Comparison of ENCODE assay signal across 9 cellular contexts in genomic region chrX:153381684-153382532, GRCh38. TPM values are rescaled to one million over a fixed set of nuclear protein-coding genes. Genes with fewer than 3 reads are reported as not detected.
DNase-seq lines count a peak whose midpoint lies in the region; ATAC-seq and FAIRE-seq lines count a peak whose summit lies in the region.
"Had no signal": no experiment of that assay in that cellular context is flagged by ENCODE, and none has a peak within 500 bp of the region (broad histone marks: within the 10 kb centered on the region; RNA-seq: fewer than 3 reads in every experiment).

No MANE protein-coding gene starts in this region.

- no peaks in the 10 kb centered on the region for H3K36me3 ChIP-seq in naive thymus-derived CD4-positive, alpha-beta T cell (ENCODE audit: control insufficient read depth in 2 of 3, insufficient read depth in 3 of 3, low read length in 3 of 3)

- H3K9me3 ChIP-seq in naive thymus-derived CD4-positive, alpha-beta T cell (ENCODE audit: control insufficient read depth in 2 of 3, low read length in 3 of 3): no peaks in the 10 kb centered on the region

- H3K27me3 Mint-ChIP-seq in dendritic cell treated with granulocyte-macrophage colony-stimulating factor and Interleukin-4, amounts not matched to agents 40 ng/mL and 50 ng/mL, for 4 days: no peaks in the 10 kb centered on the region
- H3K27me3 Mint-ChIP-seq in naive thymus-derived CD4-positive, alpha-beta T cell: no peaks in the 10 kb centered on the region

- H3K4me3 Mint-ChIP-seq in dendritic cell treated with granulocyte-macrophage colony-stimulating factor and Interleukin-4, amounts not matched to agents 40 ng/mL and 50 ng/mL, for 4 days: no peak overlapping the region
- H3K4me3 Mint-ChIP-seq in naive thymus-derived CD4-positive, alpha-beta T cell: no peak overlapping the region
- H3K4me3 Mint-ChIP-seq: mesothelial cell of epicardium had no signal

- no peak overlapping the region for H3K4me3 ChIP-seq in naive thymus-derived CD4-positive, alpha-beta T cell (ENCODE audit: low read length)

- intact Hi-C loops in dendritic cell treated with granulocyte-macrophage colony-stimulating factor and Interleukin-4, amounts not matched to agents 40 ng/mL and 50 ng/mL, for 4 days (cut with micrococcal nuclease): no loop called here
- intact Hi-C loops in naive thymus-derived CD4-positive, alpha-beta T cell (cut with micrococcal nuclease): loop anchor here in 1 of 2 donors (2.0 kb wide), 1 partner anchor 423 kb away; no protein-coding TSS in a partner anchor

- no peaks in the 10 kb centered on the region for H3K36me3 Mint-ChIP-seq in dendritic cell treated with granulocyte-macrophage colony-stimulating factor and Interleukin-4, amounts not matched to agents 40 ng/mL and 50 ng/mL, for 4 days (ENCODE audit: low read depth)
- no peaks in the 10 kb centered on the region for H3K36me3 Mint-ChIP-seq in naive thymus-derived CD4-positive, alpha-beta T cell
- H3K36me3 Mint-ChIP-seq: mesothelial cell of epicardium had no signal

- H3K9me3 Mint-ChIP-seq in dendritic cell treated with granulocyte-macrophage colony-stimulating factor and Interleukin-4, amounts not matched to agents 40 ng/mL and 50 ng/mL, for 4 days: no peaks in the 10 kb centered on the region
- no peaks in the 10 kb centered on the region for H3K9me3 Mint-ChIP-seq in naive thymus-derived CD4-positive, alpha-beta T cell

- H3K4me1 ChIP-seq in naive thymus-derived CD4-positive, alpha-beta T cell (ENCODE audit: control insufficient read depth in 2 of 2, insufficient read depth in 2 of 2, low read length in 2 of 2): no peaks in the 10 kb centered on the region

- POLR2A ChIA-PET in naive thymus-derived CD4-positive, alpha-beta T cell (lab: Charles Lee): no interaction called here

- peak overlapping the region; percentile 18 for H3K27ac Mint-ChIP-seq in dendritic cell treated with granulocyte-macrophage colony-stimulating factor and Interleukin-4, amounts not matched to agents 40 ng/mL and 50 ng/mL, for 4 days
- peak overlapping the region in 1 of 9 donors; percentile 66 for H3K27ac Mint-ChIP-seq in naive thymus-derived CD4-positive, alpha-beta T cell
- H3K27ac Mint-ChIP-seq: mesothelial cell of epicardium had no signal

- CTCF ChIA-PET in naive thymus-derived CD4-positive, alpha-beta T cell (lab: Charles Lee): interaction anchor here (0.6 to 1.0 kb wide), 2 partner anchors 134 to 349 kb away, joined by 3 read pairs; no protein-coding TSS in a partner anchor

- H3K4me1 Mint-ChIP-seq in dendritic cell treated with granulocyte-macrophage colony-stimulating factor and Interleukin-4, amounts not matched to agents 40 ng/mL and 50 ng/mL, for 4 days (ENCODE audit: low read depth): peaks cover 8% of the 10 kb centered on the region
- peaks cover 0 to 4% (median 0%) of the 10 kb centered on the region in 7 donors for H3K4me1 Mint-ChIP-seq in naive thymus-derived CD4-positive, alpha-beta T cell

- peak; percentile 65 for ATAC-seq in naive thymus-derived CD4-positive, alpha-beta T cell
- ATAC-seq in HG03432 (IDR thresholded peaks at IDR 0.05; ENCODE audit: unreplicated experiment): no peak
- ATAC-seq in GM19023 (IDR thresholded peaks at IDR 0.05; ENCODE audit: unreplicated experiment): no peak
- no peak for ATAC-seq in HG02973 (IDR thresholded peaks at IDR 0.05; ENCODE audit: unreplicated experiment)

- DNase-seq in D341Med (ENCODE audit: low spot score) (peak; percentile 67), HPDE6-E6E7 (ENCODE audit: extremely low spot score) (peak; percentile 53), RCC 7860 (ENCODE audit: low spot score) (peak; percentile 7)
- DNase-seq in naive thymus-derived CD4-positive, alpha-beta T cell: peak in 5 of 9 donors; percentile 5 to 31 (median 14)

- FAIRE-seq in RCC 7860 (lab: Jason Lieb, UNC): no peak

- no peaks in the 10 kb centered on the region for H3K27me3 ChIP-seq in naive thymus-derived CD4-positive, alpha-beta T cell (ENCODE audit: control insufficient read depth in 2 of 2, insufficient read depth in 2 of 2, low read length in 2 of 2)

- H3K27ac ChIP-seq in naive thymus-derived CD4-positive, alpha-beta T cell (ENCODE audit: low read depth, low read length): no peak overlapping the region

RNA-seq across cellular contexts. Expression of gene PNMA6E, which starts 19.2 kb away (rescaled TPM):
- not detected for total RNA-seq in naive thymus-derived CD4-positive, alpha-beta T cell
- not detected for polyA plus RNA-seq in naive thymus-derived CD4-positive, alpha-beta T cell
- total RNA-seq: mesothelial cell of epicardium had no signal

RNA-seq across cellular contexts. Expression of gene ZFP92, which starts 29.4 kb away (rescaled TPM):
- 1 to 10 TPM in 2 of 5 experiments, under 1 TPM in 3; 0.14 to 1.8 (median 0.24) TPM for total RNA-seq in naive thymus-derived CD4-positive, alpha-beta T cell
- polyA plus RNA-seq in naive thymus-derived CD4-positive, alpha-beta T cell: under 1 TPM; 0.07 to 0.20 TPM

RNA-seq across cellular contexts. Expression of gene ZNF275, which starts 48.0 kb away (rescaled TPM):
- total RNA-seq in naive thymus-derived CD4-positive, alpha-beta T cell: 10 to 100 TPM; 14.6 to 29.9 (median 18.5) TPM
- 10 to 100 TPM in 1 of 2 donors, 1 to 10 TPM in 1; 6.2 to 11.1 TPM for polyA plus RNA-seq in naive thymus-derived CD4-positive, alpha-beta T cell

Comparison
In these comparisons a context has a peak if more than half of its experiments do, and no peak if none do; other contexts are left out.
1. DNase-seq: peak in every context shown above with its lines; median percentile 67 in D341Med; 53 in HPDE6-E6E7; 14 in naive thymus-derived CD4-positive, alpha-beta T cell; 7 in RCC 7860.